Comparison of ENCODE assay signal across 11 cellular contexts in the genomic region with DNA sequence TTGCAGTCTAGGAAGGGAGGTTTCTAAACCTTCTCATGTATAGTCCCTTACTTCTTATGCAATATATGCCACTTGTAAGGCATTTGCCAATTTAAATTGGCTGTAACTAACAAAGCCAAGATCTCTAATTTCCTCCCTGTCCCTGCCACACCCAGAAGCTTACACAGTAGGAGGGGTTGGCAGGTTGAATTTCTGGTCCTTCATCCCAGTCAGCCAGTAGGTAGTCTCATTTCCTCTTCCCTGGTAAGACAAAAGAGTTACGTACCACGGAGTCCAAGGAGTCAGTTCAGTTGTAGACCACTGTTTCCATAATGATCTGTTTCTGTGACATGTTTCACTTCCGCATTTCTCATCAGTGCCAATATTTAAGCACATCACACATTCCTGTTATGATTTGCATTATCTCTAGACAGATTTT. TPM values are rescaled to one million over a fixed set of nuclear protein-coding genes. Genes with fewer than 3 reads are reported as not detected.
DNase-seq lines count a peak whose midpoint lies in the region; ATAC-seq and TF ChIP-seq lines count a peak whose summit lies in the region.
"Had no signal": no experiment of that assay in that cellular context is flagged by ENCODE, and none has a peak within 500 bp of the region (broad histone marks: within the 10 kb centered on the region; RNA-seq: fewer than 3 reads in every experiment).

No MANE protein-coding gene starts in this region.

- ATAC-seq in GM19043 (IDR thresholded peaks at IDR 0.05; ENCODE audit: low read depth, unreplicated experiment) = peak; percentile 45
- peak; percentile 37 for ATAC-seq in HG02943 (IDR thresholded peaks at IDR 0.05; ENCODE audit: low read depth, unreplicated experiment)
- ATAC-seq in PC-3 = no peak

- H3K9me3 ChIP-seq in PC-3 (ENCODE audit: low read length) = no peaks in the 10 kb centered on the region
- H3K9me3 ChIP-seq: right lobe of liver had no signal

- H2AFZ ChIP-seq in PC-3 (ENCODE audit: low read length) = no peak overlapping the region

- intact Hi-C loops in PC-3 (cut with micrococcal nuclease) = no loop called here

- no peaks in the 10 kb centered on the region for H3K36me3 ChIP-seq in PC-3 (ENCODE audit: low read depth, low read length)
- H3K36me3 ChIP-seq: right lobe of liver had no signal

- H3K4me1 ChIP-seq in PC-3 (ENCODE audit: insufficient read depth, low read length) = no peaks in the 10 kb centered on the region
- H3K4me1 ChIP-seq: right lobe of liver had no signal

- H3F3A ChIP-seq in PC-3 (ENCODE audit: low read length, unreplicated experiment) = no peaks in the 10 kb centered on the region

- no peak overlapping the region for H3K4me2 ChIP-seq in PC-3 (ENCODE audit: low read length)

- CTCF ChIA-PET in PC-3 (lab: Charles Lee) = no interaction called here

- H3K4me3 ChIP-seq in PC-3 (ENCODE audit: low read length) = no peak overlapping the region
- H3K4me3 ChIP-seq: right lobe of liver had no signal

- no peaks in the 10 kb centered on the region for H3K27me3 ChIP-seq in PC-3 (ENCODE audit: low read length)
- H3K27me3 ChIP-seq: right lobe of liver had no signal

- H4K20me1 ChIP-seq in PC-3 (ENCODE audit: low read length) = no peaks in the 10 kb centered on the region

- H3K9me2 ChIP-seq in PC-3 (replicated peaks; ENCODE audit: low read length) = no peaks in the 10 kb centered on the region

- POLR2A ChIA-PET in PC-3 (lab: Charles Lee; ENCODE audit: unreplicated experiment) = no interaction called here

- no peak overlapping the region for H3K9ac ChIP-seq in PC-3 (ENCODE audit: low read length)

- peak; percentile 99 for DNase-seq in NOMO-1 treated with DMSO at 0.1 percent for 48 hours (lab: John Stamatoyannopoulos, UW; ENCODE audit: unreplicated experiment)
- DNase-seq in superior temporal gyrus (ENCODE audit: extremely low spot score) = peak; percentile 34
- DNase-seq in SHP77 (lab: John Stamatoyannopoulos, UW) = no peak
- DNase-seq in PC-3 = no peak
- DNase-seq in AG08396 (ENCODE audit: low spot score) = no peak
- DNase-seq in GM19238 (ENCODE audit: insufficient read length, low spot score) = no peak
- DNase-seq: activated CD4-positive, CD25-positive, alpha-beta regulatory T cell; NCI-H2081; right lobe of liver had no signal

- H3K27ac ChIP-seq in PC-3 (ENCODE audit: low read length) = no peak overlapping the region
- H3K27ac ChIP-seq: right lobe of liver had no signal

- no TSS peak for BruUV-seq in PC-3 (replicated peaks; lab: Mats Ljungman, UMichigan)

- TF ChIP-seq CTCF in PC-3 (conservative IDR thresholded peaks at IDR 0.05; ENCODE audit: low read depth, low read length) = no peak

- H3K79me2 ChIP-seq in PC-3 (ENCODE audit: low read length) = no peaks in the 10 kb centered on the region

RNA-seq across cellular contexts. Expression of a gene that starts 47.0 kb away (rescaled TPM):
- total RNA-seq in PC-3 (2014; rRNA removed) = 0.87 and 1.5 TPM in 2 replicates

Comparison
In these comparisons a context has a peak if more than half of its experiments do, and no peak if none do; other contexts are left out.
1. DNase-seq: peak in NOMO-1 treated with DMSO at 0.1 percent for 48 hours (single experiment) and superior temporal gyrus (single experiment); none in SHP77 (0 of 2), PC-3 (single experiment), AG08396 (single experiment) and GM19238 (single experiment).